21 cellular contexts compared by ENCODE assay signal in genomic region chr10:35650894-35651293, GRCh38. TPM values are rescaled to one million over a fixed set of nuclear protein-coding genes. Genes with fewer than 3 reads are reported as not detected.
"Had no signal": no experiment of that assay in that cellular context is flagged by ENCODE, and none has a peak within 500 bp of the region (broad histone marks: within the 10 kb centered on the region; RNA-seq: fewer than 3 reads in every experiment).

No MANE protein-coding gene starts in this region.

- H3K27me3 ChIP-seq: breast epithelium, MG63 had no signal

- H3K4me3 ChIP-seq: breast epithelium, MG63 had no signal

- H3K9me3 ChIP-seq: breast epithelium, MG63 had no signal

- ATAC-seq: activated CD4-positive, CD25-positive, alpha-beta regulatory T cell treated with anti-CD3 and anti-CD28 coated beads, Interleukin-2, amount 50 U/mL, for 24 hours; activated CD8-positive, alpha-beta T cell treated with anti-CD3 and anti-CD28 coated beads for 36 hours; activated T-cell treated with anti-CD3 and anti-CD28 coated beads, Interleukin-2, amount 50 U/mL, for 72 hours; PC-3 had no signal

- DNase-seq: activated CD4-positive, alpha-beta T cell treated with anti-CD3 and anti-CD28 coated beads for 4 hours; activated CD8-positive, alpha-beta memory T cell treated with anti-CD3 and anti-CD28 coated beads, Interleukin-2, amount 50 U/mL, for 4 hours; activated CD8-positive, alpha-beta T cell treated with anti-CD3 and anti-CD28 coated beads for 36 hours; activated gamma-delta T cell treated with Interleukin-2 at 50 U/mL for 16 hours; activated naive CD4-positive, alpha-beta T cell treated with anti-CD3 and anti-CD28 coated beads, Interleukin-2, amount 10 ng/mL, durations not matched to agents 7 days and 5 days; activated naive CD8-positive, alpha-beta T cell treated with anti-CD3 and anti-CD28 coated beads for 36 hours; activated T-cell treated with anti-CD3 and anti-CD28 coated beads, Interleukin-2, amount 50 U/mL, for 72 hours; anterior cingulate cortex; MG63; MV-4-11; NCI-H1092 treated with DMSO at 0.1 percent for 48 hours; NCI-H1436; NCI-H187; NCI-H446; NCI-H524; NCI-H82; PC-3; SHP77 treated with DMSO at 0.1 percent for 48 hours had no signal

- H3K27ac ChIP-seq: breast epithelium had no signal

- H3K36me3 ChIP-seq: breast epithelium, MG63 had no signal

- H3K4me1 ChIP-seq: breast epithelium had no signal

RNA-seq across cellular contexts. Expression of gene GJD4, which starts 45.8 kb away (rescaled TPM):
- total RNA-seq: activated CD8-positive, alpha-beta T cell treated with anti-CD3 and anti-CD28 coated beads for 36 hours; activated naive CD8-positive, alpha-beta T cell treated with anti-CD3 and anti-CD28 coated beads for 36 hours; activated T-cell treated with anti-CD3 and anti-CD28 coated beads, Interleukin-2, amount 50 U/mL, for 72 hours; activated T-helper 2 cell treated with anti-CD3 and anti-CD28 coated beads, Interferon-gamma antibody, Interleukin-2, Interleukin-4, amounts not matched to agents 10 μg/mL and 5 μg/mL and 100 μg/mL, durations not matched to agents 14 hours and 24 hours and 36 hours; breast epithelium had no signal
